In the genomic region with DNA sequence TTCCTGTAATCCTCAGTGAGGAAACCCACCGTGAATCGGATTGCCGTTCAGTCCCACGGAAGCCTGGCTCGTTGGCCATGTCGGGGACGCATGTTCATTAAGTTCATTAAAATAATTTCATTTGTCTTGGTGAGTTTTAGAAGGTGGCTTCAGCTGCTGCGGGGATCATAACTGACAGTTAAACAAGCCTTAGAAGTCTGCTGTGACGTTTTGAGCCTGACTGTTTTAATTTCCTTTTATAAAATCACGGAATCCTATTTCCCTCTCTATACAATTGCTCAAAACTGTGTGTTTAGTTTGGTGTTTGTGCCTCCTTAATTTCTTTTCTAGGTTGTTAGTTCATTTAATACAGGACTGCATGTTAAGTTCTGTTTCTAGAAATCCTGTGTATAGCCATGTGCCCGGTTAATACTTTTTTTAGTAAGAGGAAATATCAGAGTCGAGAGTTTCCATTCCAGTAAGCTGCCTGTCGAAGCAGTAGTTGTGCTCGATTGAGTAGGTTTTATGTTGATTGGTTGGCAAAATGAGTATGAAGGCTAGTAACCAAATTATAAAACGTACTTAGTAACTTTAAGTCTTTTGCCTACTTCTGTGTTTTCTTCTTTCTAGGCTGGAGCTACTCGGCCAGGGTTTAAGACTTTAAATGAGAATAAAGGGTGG, we compare ENCODE assay signal across 8 cellular contexts. TPM values are rescaled to one million over a fixed set of nuclear protein-coding genes. Genes with fewer than 3 reads are reported as not detected.
DNase-seq lines count a peak whose midpoint lies in the region; ATAC-seq and TF ChIP-seq lines count a peak whose summit lies in the region.

No MANE protein-coding gene starts in this region.

- peaks cover 32% of the 10 kb centered on the region for H3K4me1 Mint-ChIP-seq in activated T-cell treated with anti-CD3 and anti-CD28 coated beads, Interleukin-2, amount 50 U/mL, for 4 hours (ENCODE audit: low read depth)
- H3K4me1 Mint-ChIP-seq in mesothelial cell of epicardium: peaks cover 17% of the 10 kb centered on the region

- TF ChIP-seq CTCF in colonic mucosa (IDR thresholded peaks at IDR 0.05) (no peak), mesothelial cell of epicardium (IDR thresholded peaks at IDR 0.05; ENCODE audit: unreplicated experiment) (no peak)

- no peaks in the 10 kb centered on the region for H3K27me3 ChIP-seq in NT2/D1 (ENCODE audit: insufficient read depth, insufficient read length)
- no peaks in the 10 kb centered on the region for H3K27me3 ChIP-seq in colonic mucosa

- H3K36me3 ChIP-seq in NT2/D1 (ENCODE audit: insufficient read depth, insufficient read length, low read length): peaks cover 28% of the 10 kb centered on the region
- H3K36me3 ChIP-seq in colonic mucosa: no peaks in the 10 kb centered on the region

- no peaks in the 10 kb centered on the region for H3K4me1 ChIP-seq in NT2/D1 (ENCODE audit: insufficient read depth, insufficient read length)
- H3K4me1 ChIP-seq in colonic mucosa: peaks cover 9% of the 10 kb centered on the region

- DNase-seq in activated T-cell treated with anti-CD3 and anti-CD28 coated beads, Interleukin-2, amount 50 U/mL, for 4 hours: no peak
- DNase-seq in activated T-cell treated with anti-CD3 and anti-CD28 coated beads, Interleukin-2, amount 50 U/mL, for 48 hours: no peak
- no peak for DNase-seq in NT2/D1 (ENCODE audit: low read depth, low spot score)
- DNase-seq in colonic mucosa: no peak
- no peak for DNase-seq in mesothelial cell of epicardium (ENCODE audit: low spot score in 2 of 2, unreplicated experiment in 2 of 2)
- DNase-seq in GM19240 (ENCODE audit: insufficient read length, low spot score): no peak
- DNase-seq in NCI-H446 (lab: John Stamatoyannopoulos, UW): no peak

- H3K9me3 ChIP-seq in NT2/D1 (ENCODE audit: insufficient read depth, low read length) (peaks cover 3% of the 10 kb centered on the region; the same call in 1 of the 2 replicates), colonic mucosa (no peaks in the 10 kb centered on the region)

- H3K4me3 Mint-ChIP-seq in activated T-cell treated with anti-CD3 and anti-CD28 coated beads, Interleukin-2, amount 50 U/mL, for 4 hours: peak overlapping the region; percentile 94
- peak overlapping the region; percentile 89 for H3K4me3 Mint-ChIP-seq in mesothelial cell of epicardium

- H3K36me3 Mint-ChIP-seq in activated T-cell treated with anti-CD3 and anti-CD28 coated beads, Interleukin-2, amount 50 U/mL, for 4 hours (ENCODE audit: insufficient read depth): peaks cover 12% of the 10 kb centered on the region
- peaks cover 6% of the 10 kb centered on the region for H3K36me3 Mint-ChIP-seq in mesothelial cell of epicardium

- peak overlapping the region; percentile 97 for H3K27ac Mint-ChIP-seq in mesothelial cell of epicardium

- H3K4me3 ChIP-seq in NT2/D1 (ENCODE audit: insufficient read length, low read depth) (peak overlapping the region; percentile 92), colonic mucosa (peak overlapping the region; percentile 90)

- no peaks in the 10 kb centered on the region for H3K27me3 Mint-ChIP-seq in activated T-cell treated with anti-CD3 and anti-CD28 coated beads, Interleukin-2, amount 50 U/mL, for 4 hours (ENCODE audit: low read depth)
- no peaks in the 10 kb centered on the region for H3K27me3 Mint-ChIP-seq in mesothelial cell of epicardium (ENCODE audit: low read depth)

- H3K9ac ChIP-seq in NT2/D1 (ENCODE audit: insufficient read length, low read depth): peak overlapping the region; percentile 93
- peak overlapping the region; percentile 79 to 97 for H3K9ac ChIP-seq in colonic mucosa (ENCODE audit: low read depth in 2 of 2, low read length in 2 of 2)

- H3K9me3 Mint-ChIP-seq in activated T-cell treated with anti-CD3 and anti-CD28 coated beads, Interleukin-2, amount 50 U/mL, for 4 hours: no peaks in the 10 kb centered on the region
- no peaks in the 10 kb centered on the region for H3K9me3 Mint-ChIP-seq in mesothelial cell of epicardium

- intact Hi-C loops in colonic mucosa (cut with DNase I): loop anchor here (5.0 kb wide), 1 partner anchor 52 kb away; a partner anchor contains a TSS

- H3K27ac ChIP-seq in colonic mucosa: peak overlapping the region; percentile 96

- no peak for ATAC-seq in activated T-cell treated with anti-CD3 and anti-CD28 coated beads, Interleukin-2, amount 50 U/mL, for 4 hours
- ATAC-seq in HG02763 (IDR thresholded peaks at IDR 0.05; ENCODE audit: unreplicated experiment): no peak

RNA-seq across cellular contexts. Expression of a gene that starts 0.7 kb away (rescaled TPM):
- total RNA-seq in activated T-cell treated with anti-CD3 and anti-CD28 coated beads, Interleukin-2, amount 50 U/mL, for 4 hours: 100 to 1,000 TPM; 111 to 112 (median 111) TPM
- total RNA-seq in colonic mucosa (10 to 100 TPM; 72.2 to 99.5 TPM), mesothelial cell of epicardium (36.5 to 37.7 TPM (median 37.4 TPM) in 3 replicates)

RNA-seq across cellular contexts. Expression of a gene that starts 52.7 kb away (rescaled TPM):
- total RNA-seq in activated T-cell treated with anti-CD3 and anti-CD28 coated beads, Interleukin-2, amount 50 U/mL, for 4 hours: 10 to 100 TPM; 57.9 to 84.9 (median 69.0) TPM
- total RNA-seq in colonic mucosa (10 to 100 TPM; 12.2 to 22.4 TPM), mesothelial cell of epicardium (7.8 to 9.9 TPM (median 8.8 TPM) in 3 replicates)
